Comparison of ENCODE assay signal across 8 cellular contexts in genomic region chr1:2240251-2241156, GRCh38. TPM values are rescaled to one million over a fixed set of nuclear protein-coding genes. Genes with fewer than 3 reads are reported as not detected.
A peak's percentile ranks its signal among the peaks of the same experiment; 100 is the strongest.
DNase-seq lines count a peak whose midpoint lies in the region; ATAC-seq and TF ChIP-seq lines count a peak whose summit lies in the region.

No MANE protein-coding gene starts in this region.

- CTCF ChIA-PET in AG04450 (lab: Charles Lee), result interaction anchor here (1.6 to 1.8 kb wide), 2 partner anchors 46 to 142 kb away, joined by 4 read pairs; partner anchors contain the start of gene FAAP20

- POLR2A ChIA-PET in AG04450 (lab: Yijun Ruan, JAX), result interaction anchor here (0.8 to 1.5 kb wide), 3 partner anchors 9 to 70 kb away, joined by 3 to 7 read pairs (median 3); no protein-coding TSS in a partner anchor

- H3K4me3 ChIP-seq in AG04450 (ENCODE audit: low read depth, low read length), result no peak overlapping the region
- no peak overlapping the region for H3K4me3 ChIP-seq in epithelial cell of esophagus (ENCODE audit: low read length)

- no peaks in the 10 kb centered on the region; the same call in 1 of the 2 replicates for H3K9me3 ChIP-seq in AG04450 (ENCODE audit: control insufficient read depth, insufficient read depth, low read length)

- DNase-seq in AG04450 (ENCODE audit: low read depth, low spot score) (no peak), epithelial cell of esophagus (ENCODE audit: low read depth) (peak; percentile 52), OCI-M2 (lab: John Stamatoyannopoulos, UW; ENCODE audit: unreplicated experiment) (no peak)
- DNase-seq in natural killer cell treated with Interleukin-12 subunit alpha and Interleukin-12 subunit beta and Interleukin-15 and Interleukin-18, amount 100 ng/mL, for 72 hours (ENCODE audit: low spot score), result peak; percentile 61

- no peaks in the 10 kb centered on the region for H3K27me3 Mint-ChIP-seq in T-helper 1 cell treated with Interleukin-12 subunit alpha and Interleukin-12 subunit beta and Interleukin-4 antibody, amounts not matched to agents 30 μg/mL and 1 μg/mL, for 36 hours (ENCODE audit: low read depth)
- no peaks in the 10 kb centered on the region for H3K27me3 Mint-ChIP-seq in natural killer cell treated with Interleukin-12 subunit alpha and Interleukin-12 subunit beta and Interleukin-15 and Interleukin-18, amount 100 ng/mL, for 72 hours

- peak overlapping the region; percentile 56 for H3K4me3 Mint-ChIP-seq in T-helper 1 cell treated with Interleukin-12 subunit alpha and Interleukin-12 subunit beta and Interleukin-4 antibody, amounts not matched to agents 30 μg/mL and 1 μg/mL, for 36 hours
- no peak overlapping the region for H3K4me3 Mint-ChIP-seq in natural killer cell treated with Interleukin-12 subunit alpha and Interleukin-12 subunit beta and Interleukin-15 and Interleukin-18, amount 100 ng/mL, for 72 hours

- H3K4me1 Mint-ChIP-seq in T-helper 1 cell treated with Interleukin-12 subunit alpha and Interleukin-12 subunit beta and Interleukin-4 antibody, amounts not matched to agents 30 μg/mL and 1 μg/mL, for 36 hours (ENCODE audit: low read depth), result peaks cover 46% of the 10 kb centered on the region
- H3K4me1 Mint-ChIP-seq in natural killer cell treated with Interleukin-12 subunit alpha and Interleukin-12 subunit beta and Interleukin-15 and Interleukin-18, amount 100 ng/mL, for 72 hours (ENCODE audit: low read depth in 2 of 2), result peaks cover 25 to 32% of the 10 kb centered on the region in 2 donors

- peak overlapping the region; percentile 1 for H3K27ac Mint-ChIP-seq in T-helper 1 cell treated with Interleukin-12 subunit alpha and Interleukin-12 subunit beta and Interleukin-4 antibody, amounts not matched to agents 30 μg/mL and 1 μg/mL, for 36 hours
- H3K27ac Mint-ChIP-seq in natural killer cell treated with Interleukin-12 subunit alpha and Interleukin-12 subunit beta and Interleukin-15 and Interleukin-18, amount 100 ng/mL, for 72 hours, result peak overlapping the region in 1 of 2 donors; percentile 29

- TF ChIP-seq CTCF in AG04450 (IDR thresholded peaks at IDR 0.05; ENCODE audit: low read depth, low read length) (no peak), epithelial cell of esophagus (IDR thresholded peaks at IDR 0.05; ENCODE audit: insufficient read depth, low read depth, low read length, missing control alignments) (no peak)

- ATAC-seq in natural killer cell treated with Interleukin-12 subunit alpha and Interleukin-12 subunit beta and Interleukin-15 and Interleukin-18, amount 100 ng/mL, for 72 hours, result no peak
- ATAC-seq in HG02840 (IDR thresholded peaks at IDR 0.05; ENCODE audit: low FRiP score, unreplicated experiment) (no peak), GM21717 (IDR thresholded peaks at IDR 0.05; ENCODE audit: unreplicated experiment) (no peak), GM18505 (IDR thresholded peaks at IDR 0.05; ENCODE audit: unreplicated experiment) (no peak)

- H3K9me3 Mint-ChIP-seq in T-helper 1 cell treated with Interleukin-12 subunit alpha and Interleukin-12 subunit beta and Interleukin-4 antibody, amounts not matched to agents 30 μg/mL and 1 μg/mL, for 36 hours, result no peaks in the 10 kb centered on the region
- H3K9me3 Mint-ChIP-seq in natural killer cell treated with Interleukin-12 subunit alpha and Interleukin-12 subunit beta and Interleukin-15 and Interleukin-18, amount 100 ng/mL, for 72 hours, result no peaks in the 10 kb centered on the region

- no peaks in the 10 kb centered on the region for H3K27me3 ChIP-seq in AG04450 (ENCODE audit: control insufficient read depth, insufficient read depth, low read length)

- TF ChIP-seq POLR2A in GM18505 (IDR thresholded peaks at IDR 0.05; ENCODE audit: borderline replicate concordance, extremely low read depth, insufficient read depth, insufficient read length), result no peak

- H3K27ac ChIP-seq in AG04450 (ENCODE audit: low read depth, low read length), result peak overlapping the region; percentile 47

- H3K36me3 Mint-ChIP-seq in T-helper 1 cell treated with Interleukin-12 subunit alpha and Interleukin-12 subunit beta and Interleukin-4 antibody, amounts not matched to agents 30 μg/mL and 1 μg/mL, for 36 hours (ENCODE audit: low read depth), result peaks cover 37% of the 10 kb centered on the region
- no peaks in the 10 kb centered on the region for H3K36me3 Mint-ChIP-seq in natural killer cell treated with Interleukin-12 subunit alpha and Interleukin-12 subunit beta and Interleukin-15 and Interleukin-18, amount 100 ng/mL, for 72 hours

RNA-seq across cellular contexts. Expression of gene SKI, which starts 12.4 kb away (rescaled TPM):
- 6.7 and 9.0 TPM in 2 replicates for polyA plus RNA-seq in AG04450 (2011; rRNA removed)
- polyA minus RNA-seq in AG04450 (2011; rRNA and poly(A)+ RNA removed), result 6.7 and 9.0 TPM in 2 replicates
- 10 to 100 TPM; 16.5 to 42.7 TPM for total RNA-seq in natural killer cell treated with Interleukin-12 subunit alpha and Interleukin-12 subunit beta and Interleukin-15 and Interleukin-18, amount 100 ng/mL, for 72 hours

RNA-seq across cellular contexts. Expression of gene FAAP20, which starts 45.9 kb away (rescaled TPM):
- polyA plus RNA-seq in AG04450 (2011; rRNA removed), result 9.7 and 12.6 TPM in 2 replicates
- polyA minus RNA-seq in AG04450 (2011; rRNA and poly(A)+ RNA removed), result 4.9 and 5.7 TPM in 2 replicates
- total RNA-seq in natural killer cell treated with Interleukin-12 subunit alpha and Interleukin-12 subunit beta and Interleukin-15 and Interleukin-18, amount 100 ng/mL, for 72 hours, result 10 to 100 TPM; 43.4 to 61.8 TPM

Comparison
In these comparisons a context has a peak if more than half of its experiments do, and no peak if none do; other contexts are left out.
1. DNase-seq: peak in epithelial cell of esophagus (single experiment) and natural killer cell treated with Interleukin-12 subunit alpha and Interleukin-12 subunit beta and Interleukin-15 and Interleukin-18, amount 100 ng/mL, for 72 hours (single experiment); none in AG04450 (single experiment) and OCI-M2 (single experiment).